In genomic region chr20:19968488-19969073, GRCh38 we compare ENCODE assay signal across 15 cellular contexts. TPM values are rescaled to one million over a fixed set of nuclear protein-coding genes. Genes with fewer than 3 reads are reported as not detected.
DNase-seq lines count a peak whose midpoint lies in the region; ATAC-seq and TF ChIP-seq lines count a peak whose summit lies in the region.
"Had no signal": no experiment of that assay in that cellular context is flagged by ENCODE, and none has a peak within 500 bp of the region (broad histone marks: within the 10 kb centered on the region; RNA-seq: fewer than 3 reads in every experiment).

No MANE protein-coding gene starts in this region.

- ATAC-seq in memory B cell (ENCODE audit: low read depth), result peak; percentile 41
- ATAC-seq in HG02938 (IDR thresholded peaks at IDR 0.05; ENCODE audit: unreplicated experiment), result no peak
- ATAC-seq: activated CD8-positive, alpha-beta memory T cell treated with anti-CD3 and anti-CD28 coated beads, Interleukin-2, amount 10 ng/mL, durations not matched to agents 7 days and 5 days had no signal

- H3K79me2 ChIP-seq in MM.1S (ENCODE audit: low read length), result no peaks in the 10 kb centered on the region

- peaks cover 16% of the 10 kb centered on the region for H3K4me1 ChIP-seq in MM.1S (ENCODE audit: low read length)
- H3K4me1 ChIP-seq: BE2C, neural progenitor cell had no signal

- H3K4me2 ChIP-seq in MM.1S (ENCODE audit: low read depth, low read length), result peak overlapping the region; percentile 5; the same call in 1 of the 2 replicates
- H3K4me2 ChIP-seq: neural progenitor cell had no signal

- H3K9me2 ChIP-seq in MM.1S (replicated peaks; ENCODE audit: insufficient read depth, low read length), result no peaks in the 10 kb centered on the region

- H3K4me3 Mint-ChIP-seq in T-helper 2 cell treated with Interferon-gamma antibody and Interleukin-4, amounts not matched to agents 5 μg/mL and 100 μg/mL, for 36 hours, result peak overlapping the region; percentile 30
- H3K4me3 Mint-ChIP-seq in memory B cell, result no peak overlapping the region
- no peak overlapping the region for H3K4me3 Mint-ChIP-seq in osteocyte (ENCODE audit: unreplicated experiment)
- H3K4me3 Mint-ChIP-seq: activated CD8-positive, alpha-beta memory T cell treated with anti-CD3 and anti-CD28 coated beads, Interleukin-2, amount 10 ng/mL, durations not matched to agents 7 days and 5 days; neural progenitor cell had no signal

- no peaks in the 10 kb centered on the region for H3K27me3 Mint-ChIP-seq in T-helper 2 cell treated with Interferon-gamma antibody and Interleukin-4, amounts not matched to agents 5 μg/mL and 100 μg/mL, for 36 hours (ENCODE audit: low read depth)
- H3K27me3 Mint-ChIP-seq in memory B cell (peaks cover 6% of the 10 kb centered on the region), osteocyte (ENCODE audit: unreplicated experiment) (no peaks in the 10 kb centered on the region)

- no peak overlapping the region for H3K27ac ChIP-seq in MM.1S (ENCODE audit: low read length)
- H3K27ac ChIP-seq: coronary artery, epithelial cell of prostate, neural progenitor cell had no signal

- no peaks in the 10 kb centered on the region for H3K36me3 Mint-ChIP-seq in T-helper 2 cell treated with Interferon-gamma antibody and Interleukin-4, amounts not matched to agents 5 μg/mL and 100 μg/mL, for 36 hours (ENCODE audit: low read depth)
- H3K36me3 Mint-ChIP-seq in memory B cell (no peaks in the 10 kb centered on the region), osteocyte (ENCODE audit: unreplicated experiment) (peaks cover 29% of the 10 kb centered on the region)
- H3K36me3 Mint-ChIP-seq: activated CD8-positive, alpha-beta memory T cell treated with anti-CD3 and anti-CD28 coated beads, Interleukin-2, amount 10 ng/mL, durations not matched to agents 7 days and 5 days had no signal

- H3K27ac Mint-ChIP-seq in T-helper 2 cell treated with Interferon-gamma antibody and Interleukin-4, amounts not matched to agents 5 μg/mL and 100 μg/mL, for 36 hours, result no peak overlapping the region
- H3K27ac Mint-ChIP-seq in memory B cell (no peak overlapping the region), osteocyte (ENCODE audit: unreplicated experiment) (no peak overlapping the region)
- H3K27ac Mint-ChIP-seq: activated CD8-positive, alpha-beta memory T cell treated with anti-CD3 and anti-CD28 coated beads, Interleukin-2, amount 10 ng/mL, durations not matched to agents 7 days and 5 days; neural progenitor cell had no signal

- no peaks in the 10 kb centered on the region for H3K9me3 Mint-ChIP-seq in T-helper 2 cell treated with Interferon-gamma antibody and Interleukin-4, amounts not matched to agents 5 μg/mL and 100 μg/mL, for 36 hours
- H3K9me3 Mint-ChIP-seq in memory B cell (peaks cover 3% of the 10 kb centered on the region), osteocyte (ENCODE audit: unreplicated experiment) (no peaks in the 10 kb centered on the region)
- H3K9me3 Mint-ChIP-seq: neural progenitor cell had no signal

- H3K9ac ChIP-seq in MM.1S (ENCODE audit: low read length), result no peak overlapping the region
- H3K9ac ChIP-seq: neural progenitor cell had no signal

- H4K20me1 ChIP-seq in MM.1S (ENCODE audit: insufficient read depth, low read length), result no peaks in the 10 kb centered on the region; the same call in 1 of the 2 replicates

- H3K36me3 ChIP-seq in MM.1S (replicated peaks; ENCODE audit: insufficient read depth, low read length), result no peaks in the 10 kb centered on the region
- H3K36me3 ChIP-seq: BE2C, neural progenitor cell had no signal

- no peak overlapping the region for H3K4me3 ChIP-seq in MM.1S (ENCODE audit: low read length)
- H3K4me3 ChIP-seq: coronary artery, neural progenitor cell had no signal

- H3K27me3 ChIP-seq in MM.1S (replicated peaks; ENCODE audit: insufficient read depth, low read length), result peaks cover 85% of the 10 kb centered on the region
- H3K27me3 ChIP-seq: BE2C, neural progenitor cell had no signal

- H3K4me1 Mint-ChIP-seq in T-helper 2 cell treated with Interferon-gamma antibody and Interleukin-4, amounts not matched to agents 5 μg/mL and 100 μg/mL, for 36 hours (ENCODE audit: low read depth), result peaks cover 10% of the 10 kb centered on the region
- H3K4me1 Mint-ChIP-seq in memory B cell (peaks cover 4% of the 10 kb centered on the region), osteocyte (ENCODE audit: unreplicated experiment) (peaks cover 21% of the 10 kb centered on the region)

- TF ChIP-seq CTCF in MM.1S (IDR thresholded peaks at IDR 0.05; ENCODE audit: low read length), result no peak
- no peak for TF ChIP-seq CTCF in osteocyte (IDR thresholded peaks at IDR 0.05)

- no peak overlapping the region for H2AFZ ChIP-seq in MM.1S (ENCODE audit: low read length)
- H2AFZ ChIP-seq: neural progenitor cell had no signal

- DNase-seq in COLO668 (lab: John Stamatoyannopoulos, UW; ENCODE audit: unreplicated experiment) (peak; percentile 24), MM.1S (peak; percentile 81), memory B cell (ENCODE audit: low spot score in 2 of 2) (no peak), NCI-H187 treated with DMSO at 0.1 percent for 48 hours (lab: John Stamatoyannopoulos, UW) (no peak), osteocyte (ENCODE audit: extremely low spot score, unreplicated experiment) (no peak)
- no peak for DNase-seq in T-helper 2 cell treated with Interferon-gamma antibody and Interleukin-4, amounts not matched to agents 5 μg/mL and 100 μg/mL, for 36 hours (ENCODE audit: low spot score)
- DNase-seq: activated CD8-positive, alpha-beta memory T cell treated with anti-CD3 and anti-CD28 coated beads, Interleukin-2, amount 10 ng/mL, durations not matched to agents 7 days and 5 days; activated gamma-delta T cell; BE2C; DMS79 treated with DMSO at 0.1 percent for 48 hours; NCI-H2029 treated with DMSO at 0.1 percent for 48 hours had no signal

- H3K9me3 ChIP-seq in MM.1S (replicated peaks; ENCODE audit: insufficient read depth, low read length), result no peaks in the 10 kb centered on the region
- H3K9me3 ChIP-seq: BE2C had no signal

- H3F3A ChIP-seq in MM.1S (ENCODE audit: insufficient read depth, low read length), result peaks cover 7% of the 10 kb centered on the region; the same call in 1 of the 2 replicates

RNA-seq across cellular contexts. Expression of gene NAA20, which starts 48.6 kb away (rescaled TPM):
- 49.6 and 50.6 TPM in 2 replicates for total RNA-seq in osteocyte

Comparison
In these comparisons a context has a peak if more than half of its experiments do, and no peak if none do; other contexts are left out.
1. DNase-seq: peak in COLO668 (single experiment) and MM.1S (single experiment); none in T-helper 2 cell treated with Interferon-gamma antibody and Interleukin-4, amounts not matched to agents 5 μg/mL and 100 μg/mL, for 36 hours (single experiment), memory B cell (0 of 2), NCI-H187 treated with DMSO at 0.1 percent for 48 hours (single experiment) and osteocyte (single experiment).